ENCODE assay signal across 8 cellular contexts in the genomic region with DNA sequence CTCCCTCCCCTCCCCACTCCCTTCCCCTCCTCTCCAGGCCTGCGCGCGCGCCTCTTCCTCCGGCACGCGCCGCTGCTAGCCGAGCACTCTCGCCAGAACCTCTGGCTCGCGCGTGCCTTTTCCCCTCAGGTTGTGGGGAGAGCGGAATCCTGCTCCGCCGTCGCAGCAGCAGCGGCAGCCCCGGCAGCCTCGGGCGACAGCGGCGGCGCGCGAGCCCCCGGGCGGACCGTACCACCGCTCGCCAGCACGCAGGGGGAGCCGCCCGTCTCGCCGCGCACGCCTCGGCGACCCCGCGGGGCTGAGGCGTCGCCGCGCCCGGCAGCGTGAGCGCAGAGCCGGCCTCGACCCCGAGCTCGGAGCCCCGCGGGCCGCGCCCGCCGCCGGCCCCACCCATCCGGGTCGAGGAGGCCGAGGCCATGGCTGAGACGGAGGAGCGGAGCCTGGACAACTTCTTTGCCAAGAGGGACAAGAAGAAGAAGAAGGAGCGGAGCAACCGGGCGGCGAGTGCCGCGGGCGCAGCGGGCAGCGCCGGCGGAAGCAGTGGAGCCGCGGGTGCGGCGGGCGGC. TPM values are rescaled to one million over a fixed set of nuclear protein-coding genes. Genes with fewer than 3 reads are reported as not detected.
DNase-seq lines count a peak whose midpoint lies in the region; ATAC-seq, FAIRE-seq and TF ChIP-seq lines count a peak whose summit lies in the region.

A gene with protein sequence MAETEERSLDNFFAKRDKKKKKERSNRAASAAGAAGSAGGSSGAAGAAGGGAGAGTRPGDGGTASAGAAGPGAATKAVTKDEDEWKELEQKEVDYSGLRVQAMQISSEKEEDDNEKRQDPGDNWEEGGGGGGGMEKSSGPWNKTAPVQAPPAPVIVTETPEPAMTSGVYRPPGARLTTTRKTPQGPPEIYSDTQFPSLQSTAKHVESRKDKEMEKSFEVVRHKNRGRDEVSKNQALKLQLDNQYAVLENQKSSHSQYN (plus strand): TSS at position 58 of the 566 bp plus-strand sequence. CDS start 359 bp downstream, at position 417.

- H3K9ac ChIP-seq in astrocyte (ENCODE audit: low read length): peak within 1 kb of the TSS; percentile 91

- H3K4me3 ChIP-seq in BJ (ENCODE audit: low read depth, low read length) (peak within 1 kb of the TSS; percentile 91), astrocyte (ENCODE audit: insufficient read depth, low read depth, low read length) (peak within 1 kb of the TSS; percentile 93)

- POLR2A ChIA-PET in BJ (lab: Charles Lee): interaction anchor here (0.5 to 1.0 kb wide), 5 partner anchors 11 to 171 kb away, joined by 3 to 12 read pairs (median 5); no protein-coding TSS in a partner anchor

- H3K4me3 Mint-ChIP-seq in astrocyte (ENCODE audit: unreplicated experiment) (peak within 1 kb of the TSS; percentile 93), immature natural killer cell (peak within 1 kb of the TSS; percentile 94 to 99 (median 97))
- H3K4me3 Mint-ChIP-seq in stimulated activated naive CD8-positive, alpha-beta T cell treated with anti-CD3 and anti-CD28 coated beads, Interleukin-15, Interleukin-2, amounts not matched to agents 100 ng/mL and 50 ng/mL, for 24 hours: peak within 1 kb of the TSS; percentile 93

- H3K27me3 Mint-ChIP-seq in astrocyte (ENCODE audit: low read depth, unreplicated experiment): no peaks in the 10 kb centered on the region
- H3K27me3 Mint-ChIP-seq in immature natural killer cell (ENCODE audit: low read depth in 3 of 3): peaks cover 12 to 17% (median 13%) of the 10 kb centered on the region in 3 donors
- H3K27me3 Mint-ChIP-seq in stimulated activated naive CD8-positive, alpha-beta T cell treated with anti-CD3 and anti-CD28 coated beads, Interleukin-15, Interleukin-2, amounts not matched to agents 100 ng/mL and 50 ng/mL, for 24 hours: no peaks in the 10 kb centered on the region

- peak within 1 kb of the TSS; percentile 91 for H3K27ac ChIP-seq in astrocyte (ENCODE audit: low read depth, low read length)

- H3K9me3 ChIP-seq in astrocyte (ENCODE audit: insufficient read depth, low read depth, low read length): no peaks in the 10 kb centered on the region

- ATAC-seq in GM19455 (IDR thresholded peaks at IDR 0.05; ENCODE audit: unreplicated experiment) (peak; percentile 28), HG03469 (IDR thresholded peaks at IDR 0.05; ENCODE audit: unreplicated experiment) (peak; percentile 17)

- CTCF ChIA-PET in BJ (lab: Yijun Ruan, JAX): interaction anchor here (1.0 to 1.9 kb wide), 5 partner anchors 26 to 847 kb away, joined by 3 to 6 read pairs (median 4); no protein-coding TSS in a partner anchor

- H2AFZ ChIP-seq in astrocyte (ENCODE audit: low read depth, low read length): peak within 1 kb of the TSS; percentile 45

- peak within 1 kb of the TSS; percentile 88 for H3K4me2 ChIP-seq in astrocyte (ENCODE audit: low read length)

- peaks cover 4% of the 10 kb centered on the region for H3K36me3 ChIP-seq in BJ (ENCODE audit: control insufficient read depth, insufficient read depth, low read length)
- peaks cover 22% of the 10 kb centered on the region for H3K36me3 ChIP-seq in astrocyte (ENCODE audit: insufficient read depth, low read length)

- H4K20me1 ChIP-seq in astrocyte (ENCODE audit: insufficient read depth, low read length): peaks cover 43% of the 10 kb centered on the region

- H3K9me3 Mint-ChIP-seq in astrocyte (ENCODE audit: unreplicated experiment): no peaks in the 10 kb centered on the region
- no peaks in the 10 kb centered on the region for H3K9me3 Mint-ChIP-seq in immature natural killer cell
- H3K9me3 Mint-ChIP-seq in stimulated activated naive CD8-positive, alpha-beta T cell treated with anti-CD3 and anti-CD28 coated beads, Interleukin-15, Interleukin-2, amounts not matched to agents 100 ng/mL and 50 ng/mL, for 24 hours: no peaks in the 10 kb centered on the region

- TF ChIP-seq CTCF in BJ (IDR thresholded peaks at IDR 0.05; ENCODE audit: insufficient read depth, low read depth, low read length): no peak
- no peak for TF ChIP-seq CTCF in astrocyte (IDR thresholded peaks at IDR 0.05; ENCODE audit: insufficient read depth, low read depth, low read length)

- no peak for FAIRE-seq in astrocyte (lab: Jason Lieb, UNC)

- H3K36me3 Mint-ChIP-seq in astrocyte (ENCODE audit: low read depth, unreplicated experiment) (peaks cover 24% of the 10 kb centered on the region), immature natural killer cell (peaks cover 13 to 19% (median 17%) of the 10 kb centered on the region in 3 donors)
- H3K36me3 Mint-ChIP-seq in stimulated activated naive CD8-positive, alpha-beta T cell treated with anti-CD3 and anti-CD28 coated beads, Interleukin-15, Interleukin-2, amounts not matched to agents 100 ng/mL and 50 ng/mL, for 24 hours (ENCODE audit: low read depth): peaks cover 43% of the 10 kb centered on the region

- peaks cover 55% of the 10 kb centered on the region for H3K4me1 ChIP-seq in astrocyte (ENCODE audit: insufficient read depth, low read length)

- H3K27me3 ChIP-seq in BJ (ENCODE audit: control insufficient read depth, insufficient read depth, low read length): no peaks in the 10 kb centered on the region
- H3K27me3 ChIP-seq in astrocyte (ENCODE audit: insufficient read depth, low read length): no peaks in the 10 kb centered on the region

- DNase-seq in BJ (ENCODE audit: low read depth): no peak
- DNase-seq in astrocyte (ENCODE audit: low read depth): no peak
- DNase-seq in immature natural killer cell: peak in 2 of 3 donors; percentile 91
- DNase-seq in NCI-H446 treated with DMSO at 0.1 percent for 48 hours (lab: John Stamatoyannopoulos, UW): no peak
- DNase-seq in HK-2 (ENCODE audit: unreplicated experiment): no peak

- peak within 1 kb of the TSS; percentile 96 for H3K27ac Mint-ChIP-seq in astrocyte (ENCODE audit: unreplicated experiment)
- H3K27ac Mint-ChIP-seq in immature natural killer cell: peak within 1 kb of the TSS; percentile 99 to 100 (median 100)
- H3K27ac Mint-ChIP-seq in stimulated activated naive CD8-positive, alpha-beta T cell treated with anti-CD3 and anti-CD28 coated beads, Interleukin-15, Interleukin-2, amounts not matched to agents 100 ng/mL and 50 ng/mL, for 24 hours: peak within 1 kb of the TSS; percentile 94

- H3K79me2 ChIP-seq in astrocyte (ENCODE audit: insufficient read depth, low read length): peaks cover 43% of the 10 kb centered on the region

- H3K4me1 Mint-ChIP-seq in astrocyte (ENCODE audit: low read depth, unreplicated experiment) (peaks cover 47% of the 10 kb centered on the region), immature natural killer cell (peaks cover 58 to 70% of the 10 kb centered on the region in 2 donors)
- H3K4me1 Mint-ChIP-seq in stimulated activated naive CD8-positive, alpha-beta T cell treated with anti-CD3 and anti-CD28 coated beads, Interleukin-15, Interleukin-2, amounts not matched to agents 100 ng/mL and 50 ng/mL, for 24 hours (ENCODE audit: low read depth): peaks cover 77% of the 10 kb centered on the region

RNA-seq across cellular contexts. Expression of the gene that starts here (rescaled TPM):
- 54.9 and 96.0 TPM in 2 replicates for polyA plus RNA-seq in BJ (2011; rRNA removed)
- 44.8 and 48.0 TPM in 2 replicates for polyA minus RNA-seq in BJ (2011; rRNA and poly(A)+ RNA removed)
- total RNA-seq in astrocyte: 290 and 323 TPM in 2 replicates
- polyA plus RNA-seq in immature natural killer cell: 10 to 100 TPM; 29.4 to 44.4 (median 30.9) TPM

Comparison
In these comparisons a context has a peak if more than half of its experiments do, and no peak if none do; other contexts are left out.
1. DNase-seq: peak in immature natural killer cell (2 of 3); none in BJ (single experiment), astrocyte (single experiment), NCI-H446 treated with DMSO at 0.1 percent for 48 hours (single experiment) and HK-2 (single experiment).
2. Peak in every context shown above with its lines, with median percentiles within 50 percentile points of each other: H3K27ac Mint-ChIP-seq and H3K4me3 Mint-ChIP-seq.